Comparison of ENCODE assay signal across 8 cellular contexts in genomic region chr2:218710687-218711549, GRCh38. TPM values are rescaled to one million over a fixed set of nuclear protein-coding genes. Genes with fewer than 3 reads are reported as not detected.
DNase-seq lines count a peak whose midpoint lies in the region; ATAC-seq, FAIRE-seq and TF ChIP-seq lines count a peak whose summit lies in the region.

Gene TTLL4, plus strand, starts transcription at chr2:218710835. Its CDS starts 26,842 bp downstream, at chr2:218737677.

- H2AFZ ChIP-seq in HepG2 (ENCODE audit: low read length), result no peak within 1 kb of the TSS

- TSS peak; percentile 76 for BruUV-seq in HepG2 (replicated peaks; lab: Mats Ljungman, UMichigan)

- peak; percentile 82 for ATAC-seq in GM19395 (IDR thresholded peaks at IDR 0.05; ENCODE audit: unreplicated experiment)
- ATAC-seq in HG03565 (IDR thresholded peaks at IDR 0.05; ENCODE audit: unreplicated experiment), result peak; percentile 77
- ATAC-seq in HepG2, result peak; percentile 95

- peaks cover 42% of the 10 kb centered on the region for H3K4me1 ChIP-seq in HepG2 (ENCODE audit: insufficient read depth, low read length)

- H3K27ac Mint-ChIP-seq in dendritic cell treated with granulocyte-macrophage colony-stimulating factor and Interleukin-4, amounts not matched to agents 40 ng/mL and 50 ng/mL, for 4 days, result peak within 1 kb of the TSS; percentile 93

- H3K36me3 ChIP-seq in HepG2 (replicated peaks in 1 of 2; ENCODE audit: control insufficient read depth in 1 of 2, insufficient read depth in 2 of 2, low read length in 2 of 2), result peaks cover 2 to 11% of the 10 kb centered on the region in 2 experiments; a peak in 3 of 5 replicates

- peak within 1 kb of the TSS; percentile 74 for H3K27ac ChIP-seq in HepG2 (ENCODE audit: extremely low read length, insufficient read depth, low read length)

- peak within 1 kb of the TSS; percentile 88 to 97 (median 93) for H3K4me3 ChIP-seq in HepG2 (replicated peaks in 1 of 3; ENCODE audit: insufficient read depth in 1 of 3, low read depth in 2 of 3, low read length in 3 of 3)

- peaks cover 18% of the 10 kb centered on the region for H3K4me1 Mint-ChIP-seq in dendritic cell treated with granulocyte-macrophage colony-stimulating factor and Interleukin-4, amounts not matched to agents 40 ng/mL and 50 ng/mL, for 4 days (ENCODE audit: low read depth)

- TF ChIP-seq CTCF in HepG2 (CRISPR knock-in tag; IDR thresholded peaks at IDR 0.05), result peak; percentile 98

- under 1% methylated on average over 36 of the region's 74 CpGs for WGBS in HepG2 (ENCODE audit: low lambda C conversion rate)

- intact Hi-C loops in dendritic cell treated with granulocyte-macrophage colony-stimulating factor and Interleukin-4, amounts not matched to agents 40 ng/mL and 50 ng/mL, for 4 days (cut with micrococcal nuclease), result loop anchor here (1.0 to 5.0 kb wide), 4 partner anchors 34 to 136 kb away; partner anchors contain the start of genes BCS1L, RNF25, STK36 and ZNF142
- intact Hi-C loops in HepG2 (cut with micrococcal nuclease; ENCODE audit: unreplicated experiment), result loop anchor here (1.0 to 2.0 kb wide), 3 partner anchors 44 to 136 kb away; no protein-coding TSS in a partner anchor

- in situ Hi-C loops in HepG2 (cut with HindIII; ENCODE audit: extremely low pct_ligation_motif_present, low pct_unique_long_range_greater_than_20kb), result no loop called here

- H3K27me3 ChIP-seq in HepG2 (ENCODE audit: control insufficient read depth in 1 of 2, insufficient read depth in 2 of 2, low read length in 2 of 2), result no peaks in the 10 kb centered on the region; a peak in 1 of 5 replicates

- DNase-seq in CD1c-positive myeloid dendritic cell (ENCODE audit: extremely low spot score) (peak; percentile 99), NCI-H748 treated with DMSO at 0.1 percent for 48 hours (lab: John Stamatoyannopoulos, UW) (peak; percentile 86), HepG2 (ENCODE audit: low spot score) (peak; percentile 95)
- DNase-seq in activated CD4-positive, alpha-beta T cell treated with anti-CD3 and anti-CD28 coated beads, Interleukin-2, amount 50 U/mL, for 24 hours (ENCODE audit: low read depth in 1 of 2, low spot score in 1 of 2), result peak; percentile 91 to 97
- DNase-seq in stimulated activated CD4-positive, alpha-beta T cell treated with anti-CD3 and anti-CD28 coated beads, Interleukin-4, amount 100 ng/mL, for 1 hour, result peak; percentile 99

- TF ChIP-seq EP300 in HepG2 (IDR thresholded peaks at IDR 0.05; ENCODE audit: low read depth in 2 of 2, low read length in 2 of 2), result peak in 1 of 2 experiments; percentile 29; a peak in 1 of 4 replicates
- TF ChIP-seq EP300 in HepG2 (CRISPR knock-in tag; IDR thresholded peaks at IDR 0.05; ENCODE audit: borderline replicate concordance), result no peak; the same call in 1 of the 2 replicates

- H3K79me2 ChIP-seq in HepG2 (ENCODE audit: insufficient read depth, low read length), result peaks cover 48% of the 10 kb centered on the region

- H3K4me3 Mint-ChIP-seq in dendritic cell treated with granulocyte-macrophage colony-stimulating factor and Interleukin-4, amounts not matched to agents 40 ng/mL and 50 ng/mL, for 4 days, result peak within 1 kb of the TSS; percentile 84

- CTCF ChIA-PET in HepG2 (lab: Yijun Ruan, JAX; ENCODE audit: low intra/inter-chr PET ratio, low total read pairs), result interaction anchor here (2.6 kb wide), 1 partner anchor 136 kb away, joined by 49 read pairs; no protein-coding TSS in a partner anchor

- no peaks in the 10 kb centered on the region for H3K9me3 ChIP-seq in HepG2 (ENCODE audit: low read length)

- FAIRE-seq in HepG2 (lab: Jason Lieb, UNC), result peak; percentile 79

- POLR2A ChIA-PET in HepG2 (lab: Yijun Ruan, JAX), result interaction anchor here (1.0 to 2.4 kb wide), 13 partner anchors 11 to 137 kb away, joined by 3 to 22 read pairs (median 11); partner anchors contain the start of genes BCS1L, CYP27A1, RNF25 and STK36

- H4K20me1 ChIP-seq in HepG2 (ENCODE audit: insufficient read depth, low read length), result peaks cover 3% of the 10 kb centered on the region; the same call in 1 of the 2 replicates

- peak within 1 kb of the TSS; percentile 86 for H3K4me2 ChIP-seq in HepG2 (ENCODE audit: low read depth, low read length)

- TF ChIP-seq POLR2A in HepG2 (IDR thresholded peaks at IDR 0.05; ENCODE audit: insufficient read depth in 1 of 2, low read depth in 2 of 2, low read length in 2 of 2), result peak; percentile 79 to 94

- TF ChIP-seq RAD21 in HepG2 (CRISPR knock-in tag; IDR thresholded peaks at IDR 0.05), result peak; percentile 84

- H3K9ac ChIP-seq in HepG2 (ENCODE audit: insufficient read depth, low read depth, low read length), result peak within 1 kb of the TSS; percentile 95

- peaks cover 9% of the 10 kb centered on the region for H3K36me3 Mint-ChIP-seq in dendritic cell treated with granulocyte-macrophage colony-stimulating factor and Interleukin-4, amounts not matched to agents 40 ng/mL and 50 ng/mL, for 4 days (ENCODE audit: low read depth)

- H3K27me3 Mint-ChIP-seq in dendritic cell treated with granulocyte-macrophage colony-stimulating factor and Interleukin-4, amounts not matched to agents 40 ng/mL and 50 ng/mL, for 4 days, result peaks cover 4% of the 10 kb centered on the region

- no peaks in the 10 kb centered on the region for H3K9me3 Mint-ChIP-seq in dendritic cell treated with granulocyte-macrophage colony-stimulating factor and Interleukin-4, amounts not matched to agents 40 ng/mL and 50 ng/mL, for 4 days

TF ChIP-seq in HepG2, 621 proteins besides CTCF, POLR2A, EP300 and RAD21 (continues in another document):
- TF ChIP-seq ZNF713 (CRISPR knock-in tag; IDR thresholded peaks at IDR 0.05) (peak; percentile 88; the same call in 1 of the 2 replicates), ZMYM4 (CRISPR knock-in tag; IDR thresholded peaks at IDR 0.05) (peak; percentile 70), REST (IDR thresholded peaks at IDR 0.05; ENCODE audit: borderline replicate concordance in 1 of 2, low read depth in 1 of 2, low read length in 2 of 2) (no peak), ZNF589 (CRISPR knock-in tag; conservative IDR thresholded peaks at IDR 0.05) (no peak; the same call in 1 of the 2 replicates)
- TF ChIP-seq, protein P1, sequence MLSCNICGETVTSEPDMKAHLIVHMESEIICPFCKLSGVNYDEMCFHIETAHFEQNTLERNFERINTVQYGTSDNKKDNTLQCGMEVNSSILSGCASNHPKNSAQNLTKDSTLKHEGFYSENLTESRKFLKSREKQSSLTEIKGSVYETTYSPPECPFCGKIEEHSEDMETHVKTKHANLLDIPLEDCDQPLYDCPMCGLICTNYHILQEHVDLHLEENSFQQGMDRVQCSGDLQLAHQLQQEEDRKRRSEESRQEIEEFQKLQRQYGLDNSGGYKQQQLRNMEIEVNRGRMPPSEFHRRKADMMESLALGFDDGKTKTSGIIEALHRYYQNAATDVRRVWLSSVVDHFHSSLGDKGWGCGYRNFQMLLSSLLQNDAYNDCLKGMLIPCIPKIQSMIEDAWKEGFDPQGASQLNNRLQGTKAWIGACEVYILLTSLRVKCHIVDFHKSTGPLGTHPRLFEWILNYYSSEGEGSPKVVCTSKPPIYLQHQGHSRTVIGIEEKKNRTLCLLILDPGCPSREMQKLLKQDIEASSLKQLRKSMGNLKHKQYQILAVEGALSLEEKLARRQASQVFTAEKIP (CRISPR knock-in tag; IDR thresholded peaks at IDR 0.05; ENCODE audit: borderline replicate concordance), result no peak

RNA-seq across cellular contexts. Expression of gene TTLL4, which starts in this region (rescaled TPM):
- 77.5 and 78.0 TPM in 2 replicates for total RNA-seq in HepG2 (2016; rRNA removed; fragmentation: Illumina TruSeq; extraction: Trizol)
- 26.9 and 32.1 TPM in 2 replicates for total RNA-seq in HepG2 (2016; cell fraction: cytosol; rRNA removed; fragmentation: Illumina TruSeq; extraction: Trizol; ENCODE audit: low read depth)
- total RNA-seq in HepG2 (2016; cell fraction: insoluble cytoplasmic fraction; rRNA removed; fragmentation: Illumina TruSeq; extraction: Trizol), result 64.0 and 77.3 TPM in 2 replicates
- 48.8 and 53.6 TPM in 2 replicates for total RNA-seq in HepG2 (2016; cell fraction: membrane; rRNA removed; fragmentation: Illumina TruSeq; extraction: Trizol)
- 76.4 and 96.7 TPM in 2 replicates for total RNA-seq in HepG2 (2016; cell fraction: nucleus; rRNA removed; fragmentation: Illumina TruSeq; extraction: Trizol)
- 84.6 and 85.5 TPM in 2 replicates for polyA plus RNA-seq in HepG2 (2011; rRNA removed)
- polyA plus RNA-seq in HepG2 (2011; cell fraction: cytosol; rRNA removed), result 56.8 and 57.9 TPM in 2 replicates
- polyA plus RNA-seq in HepG2 (2011; cell fraction: nucleus; rRNA removed), result 188 and 192 TPM in 2 replicates
- polyA plus RNA-seq in HepG2 (2012), result 71.9 and 80.9 TPM in 2 replicates
- polyA plus RNA-seq in HepG2 (2016; cell fraction: cytosol; fragmentation: Illumina TruSeq; extraction: Trizol; ENCODE audit: low read depth), result 15.6 and 16.8 TPM in 2 replicates
- polyA plus RNA-seq in HepG2 (2016; cell fraction: insoluble cytoplasmic fraction; fragmentation: Illumina TruSeq; extraction: Trizol; ENCODE audit: low read depth), result 85.9 and 98.6 TPM in 2 replicates
- 41.6 and 46.1 TPM in 2 replicates for polyA plus RNA-seq in HepG2 (2016; cell fraction: membrane; fragmentation: Illumina TruSeq; extraction: Trizol; ENCODE audit: low read depth)
- polyA plus RNA-seq in HepG2 (2016; cell fraction: nucleus; fragmentation: Illumina TruSeq; extraction: Trizol; ENCODE audit: insufficient read depth, low read depth), result 172 and 200 TPM in 2 replicates
- 60.1 and 174 TPM in 2 replicates for polyA minus RNA-seq in HepG2 (2011; rRNA and poly(A)+ RNA removed; ENCODE audit: low replicate concordance)
- 43.8 and 44.1 TPM in 2 replicates for polyA minus RNA-seq in HepG2 (2011; cell fraction: cytosol; rRNA and poly(A)+ RNA removed)
- 158 and 170 TPM in 2 replicates for polyA minus RNA-seq in HepG2 (2011; cell fraction: nucleus; rRNA and poly(A)+ RNA removed)

Comparison
In these comparisons a context has a peak if more than half of its experiments do, and no peak if none do; other contexts are left out.
1. Peak in every context shown above with its lines: DNase-seq, ATAC-seq, H3K4me3 ChIP-seq and H3K27ac ChIP-seq.